Comparison of ENCODE assay signal across 15 cellular contexts in the genomic region with DNA sequence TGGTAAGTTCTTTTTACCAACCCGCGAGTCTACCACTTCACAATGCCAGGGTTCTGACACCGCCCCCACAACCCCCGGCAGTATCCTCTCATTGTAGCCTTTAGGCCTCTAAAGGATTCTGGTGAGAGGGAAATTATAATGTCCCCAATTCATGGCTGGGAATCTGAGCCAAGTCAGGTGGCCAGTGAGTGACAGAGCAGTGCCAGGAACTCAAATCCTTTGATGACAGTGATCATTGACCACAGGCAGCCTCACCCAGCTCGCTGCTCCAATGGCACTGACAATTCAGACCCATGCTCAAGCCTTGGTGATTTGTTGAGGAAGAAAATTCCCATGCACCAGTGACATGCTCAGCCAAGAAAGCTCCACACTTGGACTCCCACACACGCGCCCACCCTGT.
DNase-seq lines count a peak whose midpoint lies in the region; ATAC-seq, FAIRE-seq and TF ChIP-seq lines count a peak whose summit lies in the region.
"Had no signal": no experiment of that assay in that cellular context is flagged by ENCODE, and none has a peak within 500 bp of the region (broad histone marks: within the 10 kb centered on the region; RNA-seq: fewer than 3 reads in every experiment).

No MANE protein-coding gene starts in this region.

- H3K4me3 ChIP-seq in K562 (no peak overlapping the region), neuronal stem cell (ENCODE audit: low read length in 2 of 2) (no peak overlapping the region)

- H3K27me3 ChIP-seq in K562 (ENCODE audit: control insufficient read depth in 2 of 2, insufficient read depth in 2 of 2, low read length in 2 of 2) (no peaks in the 10 kb centered on the region), neuronal stem cell (ENCODE audit: control insufficient read depth in 3 of 3, insufficient read depth in 3 of 3, low read depth in 1 of 3, low read length in 3 of 3) (no peaks in the 10 kb centered on the region)
- H3K27me3 ChIP-seq: BE2C had no signal

- no peaks in the 10 kb centered on the region for H3K79me2 ChIP-seq in K562 (ENCODE audit: control insufficient read depth, insufficient read depth, low read length)

- TF ChIP-seq POLR2A in K562 (conservative IDR thresholded peaks at IDR 0.05): no peak

- DNase-seq in K562 (ENCODE audit: extremely low read depth in 1 of 4, low spot score in 3 of 4): no peak
- no peak for DNase-seq in left lobe of liver (ENCODE audit: low spot score)
- DNase-seq in neuronal stem cell (ENCODE audit: low spot score): no peak
- peak; percentile 25 for DNase-seq in type B pancreatic cell (ENCODE audit: extremely low spot score, unreplicated experiment)
- no peak for DNase-seq in foreskin melanocyte
- no peak for DNase-seq in NAMALWA (ENCODE audit: low spot score)
- DNase-seq in NCI-H2196 (lab: John Stamatoyannopoulos, UW; ENCODE audit: unreplicated experiment): no peak
- DNase-seq: BE2C; Caco-2; CD8-positive, alpha-beta memory T cell had no signal

- H3K9me3 Mint-ChIP-seq in type B pancreatic cell: no peaks in the 10 kb centered on the region

- in situ Hi-C loops in K562 (cut with MboI): no loop called here

- no peak overlapping the region for H4K91ac ChIP-seq in neuronal stem cell (ENCODE audit: low read depth, low read length, poor library complexity)

- TF ChIP-seq RAD21 in K562 (CRISPR knock-in tag; conservative IDR thresholded peaks at IDR 0.05 in 1 of 2, IDR thresholded peaks at IDR 0.05 in 1 of 2): no peak

- no peak overlapping the region for H2BK5ac ChIP-seq in neuronal stem cell (ENCODE audit: low read length)

- no peaks in the 10 kb centered on the region for H4K20me1 ChIP-seq in K562 (replicated peaks; ENCODE audit: control insufficient read depth, insufficient read depth, low read length)

- H2AFZ ChIP-seq in K562 (ENCODE audit: low read depth, low read length): no peak overlapping the region
- no peak overlapping the region for H2AFZ ChIP-seq in neuronal stem cell (ENCODE audit: low read length)

- no peak for TF ChIP-seq CTCF in K562 (IDR thresholded peaks at IDR 0.05 in 2 of 3, conservative IDR thresholded peaks at IDR 0.05 in 1 of 3; ENCODE audit: insufficient read depth in 2 of 3, low read depth in 1 of 3, low read length in 3 of 3)
- no peak for TF ChIP-seq CTCF in type B pancreatic cell (conservative IDR thresholded peaks at IDR 0.05)

- TF ChIP-seq EP300 in K562 (IDR thresholded peaks at IDR 0.05; ENCODE audit: low read length): no peak

- H3K36me3 ChIP-seq in K562 (ENCODE audit: control insufficient read depth, insufficient read depth, low read length) (no peaks in the 10 kb centered on the region), neuronal stem cell (replicated peaks in 1 of 2; ENCODE audit: control insufficient read depth in 2 of 2, insufficient read depth in 2 of 2, low read length in 2 of 2) (no peaks in the 10 kb centered on the region)
- H3K36me3 ChIP-seq: BE2C had no signal

- H3K9me3 ChIP-seq in K562 (replicated peaks; ENCODE audit: control insufficient read depth, insufficient read depth, low read depth, low read length): no peaks in the 10 kb centered on the region
- no peaks in the 10 kb centered on the region for H3K9me3 ChIP-seq in neuronal stem cell (replicated peaks in 1 of 2; ENCODE audit: control insufficient read depth in 2 of 2, insufficient read depth in 1 of 2, low read depth in 1 of 2, low read length in 2 of 2)
- H3K9me3 ChIP-seq: BE2C, Caco-2 had no signal

- H3K4ac ChIP-seq in neuronal stem cell (ENCODE audit: low read length): no peak overlapping the region

- H3K4me1 ChIP-seq in K562 (replicated peaks in 1 of 2; ENCODE audit: control insufficient read depth in 2 of 2, insufficient read depth in 2 of 2, low read length in 2 of 2) (peaks cover 5 to 12% of the 10 kb centered on the region in 2 experiments; a peak in 4 of 5 replicates), neuronal stem cell (ENCODE audit: control insufficient read depth in 2 of 2, insufficient read depth in 1 of 2, low read depth in 1 of 2, low read length in 2 of 2) (no peaks in the 10 kb centered on the region)
- H3K4me1 ChIP-seq: Caco-2 had no signal

- H3K27ac ChIP-seq in K562 (ENCODE audit: extremely low read depth, low read depth, low read length): no peak overlapping the region
- no peak overlapping the region for H3K27ac ChIP-seq in neuronal stem cell (replicated peaks; ENCODE audit: low read length)
- H3K27ac ChIP-seq: C4-2B had no signal

- H3K14ac ChIP-seq in neuronal stem cell (ENCODE audit: low read length): no peak overlapping the region

- no peaks in the 10 kb centered on the region for H3K36me3 Mint-ChIP-seq in type B pancreatic cell

- H3K27ac Mint-ChIP-seq in type B pancreatic cell: no peak overlapping the region
- H3K27ac Mint-ChIP-seq: CD8-positive, alpha-beta memory T cell had no signal

- H3K27me3 Mint-ChIP-seq in type B pancreatic cell: no peaks in the 10 kb centered on the region

- no peak overlapping the region for H2BK120ac ChIP-seq in neuronal stem cell (ENCODE audit: low read depth, low read length)

- H3K9ac ChIP-seq in K562 (ENCODE audit: insufficient read depth in 1 of 2, low read depth in 2 of 2, low read length in 2 of 2): no peak overlapping the region; a peak in 1 of 4 replicates
- no peak overlapping the region for H3K9ac ChIP-seq in neuronal stem cell (ENCODE audit: low read depth, low read length, poor library complexity)

- BruUV-seq in K562 (replicated peaks; lab: Mats Ljungman, UMichigan): no TSS peak

- H3K4me1 Mint-ChIP-seq in type B pancreatic cell (ENCODE audit: unreplicated experiment): peaks cover 11% of the 10 kb centered on the region
- H3K4me1 Mint-ChIP-seq: CD8-positive, alpha-beta memory T cell had no signal

- no peak for FAIRE-seq in K562 (lab: Jason Lieb, UNC)
- FAIRE-seq: A204.1, H54, HTR-8/SVneo had no signal

- H4K8ac ChIP-seq in neuronal stem cell (ENCODE audit: low read depth, low read length): peak overlapping the region; percentile 17

- H3K9me1 ChIP-seq in K562 (ENCODE audit: control insufficient read depth, insufficient read depth, low read length): no peaks in the 10 kb centered on the region

- no peak overlapping the region for H3K4me3 Mint-ChIP-seq in type B pancreatic cell
- H3K4me3 Mint-ChIP-seq: CD8-positive, alpha-beta memory T cell had no signal

- intact Hi-C loops in K562 (cut with micrococcal nuclease): no loop called here

- no peak overlapping the region for H3K23ac ChIP-seq in neuronal stem cell (ENCODE audit: low read depth, low read length, poor library complexity)

- POLR2A ChIA-PET in K562 (lab: Yijun Ruan, JAX): interaction anchor here (0.6 kb wide), 1 partner anchor 72 kb away, joined by 5 read pairs; no protein-coding TSS in a partner anchor

- H3K18ac ChIP-seq in neuronal stem cell (ENCODE audit: low read length): no peak overlapping the region

- no peak overlapping the region for H2BK12ac ChIP-seq in neuronal stem cell (ENCODE audit: low read length)

- WGBS in K562 (ENCODE audit: insufficient coverage, low coverage, missing lambda C conversion rate): 77% methylated on average over 7 of the region's 7 CpGs
- WGBS in neuronal stem cell (ENCODE audit: extremely low coverage in 2 of 2, insufficient read length in 2 of 2, insufficient replicate concordance in 1 of 2), 2 donors: no CpG with 5 or more reads among the region's 7 CpGs

- no peak overlapping the region for H2AK5ac ChIP-seq in neuronal stem cell (ENCODE audit: low read depth, low read length)

- no peak overlapping the region for H2BK15ac ChIP-seq in neuronal stem cell (ENCODE audit: low read length)

- CTCF ChIA-PET in K562 (lab: Yijun Ruan, JAX; ENCODE audit: low intra/inter-chr PET ratio): no interaction called here

- ATAC-seq in K562 (no peak), left lobe of liver (peak; percentile 57)
- ATAC-seq: HCT116 had no signal

- no peaks in the 10 kb centered on the region for H3K79me1 ChIP-seq in neuronal stem cell (ENCODE audit: low read depth, low read length)

- H3K4me2 ChIP-seq in K562 (ENCODE audit: insufficient read depth, low read length) (no peak overlapping the region), neuronal stem cell (ENCODE audit: insufficient read depth, low read length, poor library complexity, severe bottlenecking) (no peak overlapping the region)

TF ChIP-seq in K562, 482 proteins besides CTCF, POLR2A, EP300 and RAD21:
- no peak for TF ChIP-seq ZNF75A (CRISPR knock-in tag; IDR thresholded peaks at IDR 0.05)
- no peak for TF ChIP-seq ZC3H4 (CRISPR knock-in tag; IDR thresholded peaks at IDR 0.05; ENCODE audit: borderline replicate concordance)
- no peak for TF ChIP-seq BCL6 (CRISPR knock-in tag; IDR thresholded peaks at IDR 0.05)
- no peak for TF ChIP-seq U2AF1 (optimal IDR thresholded peaks at IDR 0.05; ENCODE audit: low read depth, low read length)
- TF ChIP-seq ZNF263 (CRISPR knock-in tag; IDR thresholded peaks at IDR 0.05; ENCODE audit: borderline replicate concordance): no peak
- no peak for TF ChIP-seq ZNF717 (CRISPR knock-in tag; IDR thresholded peaks at IDR 0.05)
- TF ChIP-seq ZNF274 (IDR thresholded peaks at IDR 0.05; ENCODE audit: borderline replicate concordance, low read depth, low read length): no peak
- TF ChIP-seq, protein P1, sequence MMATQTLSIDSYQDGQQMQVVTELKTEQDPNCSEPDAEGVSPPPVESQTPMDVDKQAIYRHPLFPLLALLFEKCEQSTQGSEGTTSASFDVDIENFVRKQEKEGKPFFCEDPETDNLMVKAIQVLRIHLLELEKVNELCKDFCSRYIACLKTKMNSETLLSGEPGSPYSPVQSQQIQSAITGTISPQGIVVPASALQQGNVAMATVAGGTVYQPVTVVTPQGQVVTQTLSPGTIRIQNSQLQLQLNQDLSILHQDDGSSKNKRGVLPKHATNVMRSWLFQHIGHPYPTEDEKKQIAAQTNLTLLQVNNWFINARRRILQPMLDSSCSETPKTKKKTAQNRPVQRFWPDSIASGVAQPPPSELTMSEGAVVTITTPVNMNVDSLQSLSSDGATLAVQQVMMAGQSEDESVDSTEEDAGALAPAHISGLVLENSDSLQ (IDR thresholded peaks at IDR 0.05): peak; percentile 28; the same call in 1 of the 2 replicates
